16 cellular contexts compared by ENCODE assay signal in genomic region chr18:51168031-51168742, GRCh38. TPM values are rescaled to one million over a fixed set of nuclear protein-coding genes. Genes with fewer than 3 reads are reported as not detected.
A peak's percentile ranks its signal among the peaks of the same experiment; 100 is the strongest.
DNase-seq lines count a peak whose midpoint lies in the region; ATAC-seq and TF ChIP-seq lines count a peak whose summit lies in the region.
"Had no signal": no experiment of that assay in that cellular context is flagged by ENCODE, and none has a peak within 500 bp of the region (broad histone marks: within the 10 kb centered on the region; RNA-seq: fewer than 3 reads in every experiment).

No MANE protein-coding gene starts in this region.

- CTCF ChIA-PET in activated naive CD4-positive, alpha-beta T cell treated with anti-CD3 and anti-CD28 coated beads for 36 hours (lab: Charles Lee): interaction anchor here (0.6 to 2.1 kb wide), 4 partner anchors 14 to 44 kb away, joined by 3 to 7 read pairs (median 3); no protein-coding TSS in a partner anchor

- H3K9ac ChIP-seq in OCI-LY3 (ENCODE audit: low read length): no peak overlapping the region

- no peak overlapping the region for H3K4me3 ChIP-seq in OCI-LY3 (ENCODE audit: low read length)
- H3K4me3 ChIP-seq: cardiac muscle cell, hepatocyte had no signal

- peak overlapping the region; percentile 3; the same call in 1 of the 2 replicates for H3K4me2 ChIP-seq in OCI-LY3 (ENCODE audit: low read length)
- H3K4me2 ChIP-seq: hepatocyte had no signal

- peaks cover 47% of the 10 kb centered on the region for H3K4me1 ChIP-seq in OCI-LY3 (ENCODE audit: low read length)

- H3K9me3 ChIP-seq in OCI-LY3 (ENCODE audit: insufficient read depth, low read length): no peaks in the 10 kb centered on the region

- DNase-seq in activated naive CD4-positive, alpha-beta T cell treated with anti-CD3 and anti-CD28 coated beads for 36 hours: no peak
- DNase-seq in activated naive CD4-positive, alpha-beta T cell treated with Interleukin-2 at 50 U/mL for 16 hours: no peak
- no peak for DNase-seq in effector memory CD8-positive, alpha-beta T cell
- DNase-seq in UCSD-AML1 (lab: John Stamatoyannopoulos, UW; ENCODE audit: unreplicated experiment): no peak
- DNase-seq: mammary epithelial cell; NCI-H1436 treated with DMSO at 0.1 percent for 48 hours; NCI-H526 treated with DMSO at 0.1 percent for 48 hours; SHP77 treated with DMSO at 0.1 percent for 48 hours; stimulated activated CD8-positive, alpha-beta memory T cell treated with anti-CD3 and anti-CD28 coated beads, Interleukin-4, amount 100 ng/mL, for 48 hours had no signal

- no peaks in the 10 kb centered on the region for H3K27me3 ChIP-seq in OCI-LY3 (ENCODE audit: low read depth, low read length)
- H3K27me3 ChIP-seq: cardiac muscle cell, hepatocyte had no signal

- H3K27ac ChIP-seq in OCI-LY3 (ENCODE audit: low read length): no peak overlapping the region
- H3K27ac ChIP-seq: cardiac muscle cell, epithelial cell of prostate, hepatocyte had no signal

- peaks cover 33% of the 10 kb centered on the region for H3K79me2 ChIP-seq in OCI-LY3 (ENCODE audit: low read length)

- TF ChIP-seq CTCF in OCI-LY3 (IDR thresholded peaks at IDR 0.05; ENCODE audit: low read depth, low read length): peak; percentile 65

- no peak overlapping the region for H3K4me3 Mint-ChIP-seq in activated naive CD4-positive, alpha-beta T cell treated with anti-CD3 and anti-CD28 coated beads for 36 hours
- no peak overlapping the region for H3K4me3 Mint-ChIP-seq in effector memory CD8-positive, alpha-beta T cell
- no peak overlapping the region for H3K4me3 Mint-ChIP-seq in stimulated activated memory B cell treated with anti-CD40 and anti-IgM and Interleukin-4, amounts not matched to agents 10 μg/mL and 1 μg/mL and 100 μg/mL, for 72 hours

- intact Hi-C loops in activated naive CD4-positive, alpha-beta T cell treated with anti-CD3 and anti-CD28 coated beads for 36 hours (cut with micrococcal nuclease): no loop called here

- peaks cover 1% of the 10 kb centered on the region for H3K36me3 Mint-ChIP-seq in activated naive CD4-positive, alpha-beta T cell treated with anti-CD3 and anti-CD28 coated beads for 36 hours (ENCODE audit: low read depth)
- H3K36me3 Mint-ChIP-seq in effector memory CD8-positive, alpha-beta T cell (ENCODE audit: insufficient read depth): peaks cover 12% of the 10 kb centered on the region
- no peaks in the 10 kb centered on the region for H3K36me3 Mint-ChIP-seq in stimulated activated memory B cell treated with anti-CD40 and anti-IgM and Interleukin-4, amounts not matched to agents 10 μg/mL and 1 μg/mL and 100 μg/mL, for 72 hours

- H3K4me1 Mint-ChIP-seq in activated naive CD4-positive, alpha-beta T cell treated with anti-CD3 and anti-CD28 coated beads for 36 hours (ENCODE audit: low read depth): peaks cover 53% of the 10 kb centered on the region
- H3K4me1 Mint-ChIP-seq in effector memory CD8-positive, alpha-beta T cell (ENCODE audit: low read depth in 2 of 2): peaks cover 15 to 27% of the 10 kb centered on the region in 2 donors
- H3K4me1 Mint-ChIP-seq in stimulated activated memory B cell treated with anti-CD40 and anti-IgM and Interleukin-4, amounts not matched to agents 10 μg/mL and 1 μg/mL and 100 μg/mL, for 72 hours: peaks cover 38% of the 10 kb centered on the region

- peaks cover 6% of the 10 kb centered on the region for H3K36me3 ChIP-seq in OCI-LY3 (replicated peaks; ENCODE audit: low read depth, low read length)
- H3K36me3 ChIP-seq: cardiac muscle cell had no signal

- no peaks in the 10 kb centered on the region for H3K27me3 Mint-ChIP-seq in activated naive CD4-positive, alpha-beta T cell treated with anti-CD3 and anti-CD28 coated beads for 36 hours (ENCODE audit: low read depth)
- H3K27me3 Mint-ChIP-seq in effector memory CD8-positive, alpha-beta T cell: no peaks in the 10 kb centered on the region
- H3K27me3 Mint-ChIP-seq in stimulated activated memory B cell treated with anti-CD40 and anti-IgM and Interleukin-4, amounts not matched to agents 10 μg/mL and 1 μg/mL and 100 μg/mL, for 72 hours: no peaks in the 10 kb centered on the region

- H4K20me1 ChIP-seq in OCI-LY3 (ENCODE audit: insufficient read depth, low read length): 0 out of 2 replicates have a peak, but pooled peaks cover 3% of the 10 kb centered on the region

- H3K27ac Mint-ChIP-seq in activated naive CD4-positive, alpha-beta T cell treated with anti-CD3 and anti-CD28 coated beads for 36 hours: peak overlapping the region; percentile 97
- peak overlapping the region; percentile 77 to 83 for H3K27ac Mint-ChIP-seq in effector memory CD8-positive, alpha-beta T cell
- H3K27ac Mint-ChIP-seq in stimulated activated memory B cell treated with anti-CD40 and anti-IgM and Interleukin-4, amounts not matched to agents 10 μg/mL and 1 μg/mL and 100 μg/mL, for 72 hours: peak overlapping the region; percentile 19

- H3K9me3 Mint-ChIP-seq in activated naive CD4-positive, alpha-beta T cell treated with anti-CD3 and anti-CD28 coated beads for 36 hours: no peaks in the 10 kb centered on the region
- H3K9me3 Mint-ChIP-seq in effector memory CD8-positive, alpha-beta T cell: no peaks in the 10 kb centered on the region
- H3K9me3 Mint-ChIP-seq in stimulated activated memory B cell treated with anti-CD40 and anti-IgM and Interleukin-4, amounts not matched to agents 10 μg/mL and 1 μg/mL and 100 μg/mL, for 72 hours: peaks cover 2% of the 10 kb centered on the region

- ATAC-seq in effector memory CD8-positive, alpha-beta T cell (replicated peaks): no peak
- ATAC-seq in stimulated activated memory B cell treated with anti-CD40 and anti-IgM and Interleukin-4, amounts not matched to agents 10 μg/mL and 1 μg/mL and 100 μg/mL, for 72 hours: no peak
- ATAC-seq in HG02759 (IDR thresholded peaks at IDR 0.05; ENCODE audit: unreplicated experiment) (no peak), HG03280 (IDR thresholded peaks at IDR 0.05; ENCODE audit: unreplicated experiment) (no peak)

- no peak overlapping the region for H2AFZ ChIP-seq in OCI-LY3 (ENCODE audit: low read depth, low read length)
- H2AFZ ChIP-seq: hepatocyte had no signal

RNA-seq across cellular contexts. Expression of gene MEX3C, which starts 29.3 kb away (rescaled TPM):
- 10 to 100 TPM; 50.9 to 52.4 TPM for total RNA-seq in activated naive CD4-positive, alpha-beta T cell treated with anti-CD3 and anti-CD28 coated beads for 36 hours

Comparison
In these comparisons a context has a peak if more than half of its experiments do, and no peak if none do; other contexts are left out.
1. H3K27ac Mint-ChIP-seq: peak in every context shown above with its lines; median percentile 97 in activated naive CD4-positive, alpha-beta T cell treated with anti-CD3 and anti-CD28 coated beads for 36 hours; 80 in effector memory CD8-positive, alpha-beta T cell; 19 in stimulated activated memory B cell treated with anti-CD40 and anti-IgM and Interleukin-4, amounts not matched to agents 10 μg/mL and 1 μg/mL and 100 μg/mL, for 72 hours.